ENCODE assay signal across 15 cellular contexts in the genomic region with DNA sequence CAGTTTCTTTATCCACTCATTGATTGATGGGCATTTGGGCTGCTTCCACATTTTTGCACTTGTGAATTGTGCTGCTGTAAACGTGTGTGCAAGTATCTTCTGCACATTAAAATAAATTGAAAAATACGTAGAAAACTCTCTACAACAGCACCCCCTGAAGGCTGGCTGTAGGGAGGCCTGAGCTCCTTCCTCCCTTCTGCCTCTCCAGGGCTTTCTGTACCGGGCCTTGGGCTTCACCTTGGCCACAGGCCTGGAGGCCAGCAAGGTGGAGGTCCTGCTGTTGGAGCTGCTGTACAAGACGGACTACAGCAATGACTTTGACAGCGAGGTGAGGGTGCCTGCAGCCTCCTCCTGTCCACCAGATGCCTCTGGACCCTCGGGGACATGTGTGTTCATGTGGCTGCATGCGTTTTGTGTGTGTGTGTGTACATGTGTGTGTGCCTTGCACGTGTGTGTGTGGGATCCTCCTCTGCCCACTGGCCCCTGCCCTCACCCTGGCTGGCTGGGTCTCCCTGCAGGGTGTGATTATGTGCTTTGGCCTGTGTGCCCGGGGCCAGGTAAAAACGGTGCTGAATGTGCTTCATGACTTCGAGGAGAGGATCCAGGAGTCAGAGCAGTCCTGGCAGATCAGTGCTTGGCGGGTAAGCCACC. TPM values are rescaled to one million over a fixed set of nuclear protein-coding genes. Genes with fewer than 3 reads are reported as not detected.
DNase-seq lines count a peak whose midpoint lies in the region; ATAC-seq and TF ChIP-seq lines count a peak whose summit lies in the region.
"Had no signal": no experiment of that assay in that cellular context is flagged by ENCODE, and none has a peak within 500 bp of the region (broad histone marks: within the 10 kb centered on the region; RNA-seq: fewer than 3 reads in every experiment).

No MANE protein-coding gene starts in this region.

- peaks cover 11% of the 10 kb centered on the region; the same call in 2 of the 3 replicates for H3K9me3 Mint-ChIP-seq in GM23338
- H3K9me3 Mint-ChIP-seq in natural killer cell treated with Interleukin-12 subunit alpha and Interleukin-12 subunit beta and Interleukin-15 and Interleukin-18, amount 100 ng/mL, for 72 hours, result no peaks in the 10 kb centered on the region
- H3K9me3 Mint-ChIP-seq in stimulated activated naive CD8-positive, alpha-beta T cell treated with anti-CD3 and anti-CD28 coated beads, Interleukin-15, amount 100 ng/mL, for 72 hours, result no peaks in the 10 kb centered on the region
- H3K9me3 Mint-ChIP-seq: activated naive CD4-positive, alpha-beta T cell treated with anti-CD3 and anti-CD28 coated beads, Interleukin-2, amount 50 U/mL, for 72 hours; brain had no signal

- BruUV-seq in mammary epithelial cell (replicated peaks; lab: Mats Ljungman, UMichigan), result no TSS peak

- H3K9me2 ChIP-seq in GM23338 (ENCODE audit: insufficient read depth), result no peaks in the 10 kb centered on the region; the same call in none of the 2 replicates

- H4K20me1 ChIP-seq in GM23338 (replicated peaks; ENCODE audit: insufficient read depth) (no peaks in the 10 kb centered on the region), mammary epithelial cell (ENCODE audit: insufficient read depth, low read length) (no peaks in the 10 kb centered on the region)

- H3K4me1 ChIP-seq in GM23338 (ENCODE audit: insufficient read depth) (no peaks in the 10 kb centered on the region), mammary epithelial cell (ENCODE audit: insufficient read depth, low read length) (no peaks in the 10 kb centered on the region)
- H3K4me1 ChIP-seq: prostate gland had no signal

- no peak overlapping the region for H3K9ac ChIP-seq in mammary epithelial cell (ENCODE audit: insufficient read depth, low read length)

- in situ Hi-C loops in mammary epithelial cell (cut with MboI; ENCODE audit: low sequenced_read_pairs in 2 of 2), result no loop called here

- H3K4me2 ChIP-seq in GM23338 (no peak overlapping the region), mammary epithelial cell (ENCODE audit: insufficient read depth, low read depth, low read length) (no peak overlapping the region)

- peaks cover 2% of the 10 kb centered on the region for H3K27me3 Mint-ChIP-seq in GM23338 (ENCODE audit: insufficient read depth, low read depth, poor library complexity)
- H3K27me3 Mint-ChIP-seq in natural killer cell treated with Interleukin-12 subunit alpha and Interleukin-12 subunit beta and Interleukin-15 and Interleukin-18, amount 100 ng/mL, for 72 hours, result peaks cover 17 to 40% of the 10 kb centered on the region in 2 donors
- H3K27me3 Mint-ChIP-seq in stimulated activated naive CD8-positive, alpha-beta T cell treated with anti-CD3 and anti-CD28 coated beads, Interleukin-15, amount 100 ng/mL, for 72 hours, result peaks cover 36% of the 10 kb centered on the region

- CTCF ChIA-PET in mammary epithelial cell (lab: Charles Lee; ENCODE audit: low non-redundant PET), result no interaction called here

- intact Hi-C loops in mammary epithelial cell (cut with micrococcal nuclease), result no loop called here

- DNase-seq in 8988T (peak; percentile 11), GM23338 (ENCODE audit: low spot score) (no peak), mammary epithelial cell (no peak), NCI-H2081 (lab: John Stamatoyannopoulos, UW) (no peak), NOMO-1 (lab: John Stamatoyannopoulos, UW; ENCODE audit: unreplicated experiment in 2 of 2) (no peak)
- DNase-seq in natural killer cell treated with Interleukin-12 subunit alpha and Interleukin-12 subunit beta and Interleukin-15 and Interleukin-18, amount 100 ng/mL, for 72 hours (ENCODE audit: low spot score), result peak; percentile 60
- DNase-seq in stimulated activated naive CD8-positive, alpha-beta T cell treated with anti-CD3 and anti-CD28 coated beads, Interleukin-15, amount 100 ng/mL, for 72 hours, result no peak
- DNase-seq: left ventricle myocardium superior, NCI-H1436, NCI-H226 had no signal

- 64% methylated on average over 11 of the region's 12 CpGs for WGBS in mammary epithelial cell (ENCODE audit: low coverage, missing lambda C conversion rate)

- no peaks in the 10 kb centered on the region for H3F3A ChIP-seq in GM23338 (replicated peaks; ENCODE audit: low read depth)

- H3K36me3 Mint-ChIP-seq in GM23338 (ENCODE audit: low read depth), result no peaks in the 10 kb centered on the region
- no peaks in the 10 kb centered on the region for H3K36me3 Mint-ChIP-seq in natural killer cell treated with Interleukin-12 subunit alpha and Interleukin-12 subunit beta and Interleukin-15 and Interleukin-18, amount 100 ng/mL, for 72 hours
- H3K36me3 Mint-ChIP-seq: activated naive CD4-positive, alpha-beta T cell treated with anti-CD3 and anti-CD28 coated beads, Interleukin-2, amount 50 U/mL, for 72 hours; brain had no signal

- H3K4me1 Mint-ChIP-seq in GM23338, result no peaks in the 10 kb centered on the region
- H3K4me1 Mint-ChIP-seq in natural killer cell treated with Interleukin-12 subunit alpha and Interleukin-12 subunit beta and Interleukin-15 and Interleukin-18, amount 100 ng/mL, for 72 hours (ENCODE audit: low read depth in 2 of 2), result no peaks in the 10 kb centered on the region
- no peaks in the 10 kb centered on the region for H3K4me1 Mint-ChIP-seq in stimulated activated naive CD8-positive, alpha-beta T cell treated with anti-CD3 and anti-CD28 coated beads, Interleukin-15, amount 100 ng/mL, for 72 hours
- H3K4me1 Mint-ChIP-seq: brain had no signal

- ATAC-seq in GM23338 (no peak), GM21526 (IDR thresholded peaks at IDR 0.05; ENCODE audit: low FRiP score, unreplicated experiment) (no peak)
- no peak for ATAC-seq in natural killer cell treated with Interleukin-12 subunit alpha and Interleukin-12 subunit beta and Interleukin-15 and Interleukin-18, amount 100 ng/mL, for 72 hours
- ATAC-seq in stimulated activated naive CD8-positive, alpha-beta T cell treated with anti-CD3 and anti-CD28 coated beads, Interleukin-15, amount 100 ng/mL, for 72 hours, result no peak
- ATAC-seq: activated naive CD4-positive, alpha-beta T cell treated with anti-CD3 and anti-CD28 coated beads, Interleukin-2, amount 50 U/mL, for 72 hours; left ventricle myocardium superior had no signal

- H3K27me3 ChIP-seq in GM23338 (ENCODE audit: insufficient read depth), result no peaks in the 10 kb centered on the region
- H3K27me3 ChIP-seq in mammary epithelial cell (ENCODE audit: insufficient read depth, low read length), result no peaks in the 10 kb centered on the region

- H3K79me2 ChIP-seq in GM23338 (replicated peaks; ENCODE audit: insufficient read depth), result no peaks in the 10 kb centered on the region
- H3K79me2 ChIP-seq in mammary epithelial cell (ENCODE audit: insufficient read depth, low read length), result no peaks in the 10 kb centered on the region

- H3K4me3 ChIP-seq in GM23338, result no peak overlapping the region
- H3K4me3 ChIP-seq in mammary epithelial cell (replicated peaks in 1 of 3; ENCODE audit: insufficient read depth in 1 of 3, low read depth in 2 of 3, low read length in 3 of 3), result no peak overlapping the region
- H3K4me3 ChIP-seq: prostate gland had no signal

- H3K36me3 ChIP-seq in GM23338 (ENCODE audit: insufficient read depth) (no peaks in the 10 kb centered on the region), mammary epithelial cell (ENCODE audit: insufficient read depth, low read length) (no peaks in the 10 kb centered on the region)
- H3K36me3 ChIP-seq: prostate gland had no signal

- H3K27ac Mint-ChIP-seq in GM23338, result no peak overlapping the region
- no peak overlapping the region for H3K27ac Mint-ChIP-seq in natural killer cell treated with Interleukin-12 subunit alpha and Interleukin-12 subunit beta and Interleukin-15 and Interleukin-18, amount 100 ng/mL, for 72 hours
- no peak overlapping the region for H3K27ac Mint-ChIP-seq in stimulated activated naive CD8-positive, alpha-beta T cell treated with anti-CD3 and anti-CD28 coated beads, Interleukin-15, amount 100 ng/mL, for 72 hours
- H3K27ac Mint-ChIP-seq: activated naive CD4-positive, alpha-beta T cell treated with anti-CD3 and anti-CD28 coated beads, Interleukin-2, amount 50 U/mL, for 72 hours; brain had no signal

- H3K4me3 Mint-ChIP-seq in GM23338, result no peak overlapping the region
- no peak overlapping the region for H3K4me3 Mint-ChIP-seq in natural killer cell treated with Interleukin-12 subunit alpha and Interleukin-12 subunit beta and Interleukin-15 and Interleukin-18, amount 100 ng/mL, for 72 hours
- H3K4me3 Mint-ChIP-seq in stimulated activated naive CD8-positive, alpha-beta T cell treated with anti-CD3 and anti-CD28 coated beads, Interleukin-15, amount 100 ng/mL, for 72 hours, result no peak overlapping the region
- H3K4me3 Mint-ChIP-seq: brain had no signal

- H3K9me3 ChIP-seq in mammary epithelial cell (replicated peaks; ENCODE audit: insufficient read depth, low read length), result no peaks in the 10 kb centered on the region
- H3K9me3 ChIP-seq: prostate gland had no signal

- dilution Hi-C loops in mammary epithelial cell (cut with HindIII; ENCODE audit: low sequenced_read_pairs), result no loop called here

- H3K27ac ChIP-seq in GM23338 (ENCODE audit: low read depth) (no peak overlapping the region), mammary epithelial cell (ENCODE audit: insufficient read depth, low read depth, low read length) (no peak overlapping the region)
- H3K27ac ChIP-seq: HL-60, prostate gland had no signal

- H2AFZ ChIP-seq in GM23338 (no peak overlapping the region), mammary epithelial cell (ENCODE audit: low read depth, low read length) (no peak overlapping the region)

- TF ChIP-seq CTCF in GM23338 (conservative IDR thresholded peaks at IDR 0.05; ENCODE audit: low read depth in 2 of 2) (peak; percentile 17 to 18; a peak in 1 of 4 replicates), mammary epithelial cell (conservative IDR thresholded peaks at IDR 0.05 in 1 of 2, IDR thresholded peaks at IDR 0.05 in 1 of 2; ENCODE audit: extremely low read depth in 1 of 2, insufficient read depth in 1 of 2, low read depth in 1 of 2, low read length in 2 of 2) (peak; percentile 12 to 21)

RNA-seq across cellular contexts. Expression of a gene that starts 29.2 kb away (rescaled TPM):
- total RNA-seq in GM23338 (2014; rRNA removed; shearing (Covaris generic)), result not detected in 2 replicates
- polyA plus RNA-seq in GM23338 (2016; fragmentation: Nextera tagmentation; extraction: Ambion mirVana) (not detected in 2 replicates), mammary epithelial cell (0.10 TPM)
- under 1 TPM in 1 of 2 donors, not detected in 1; 0.50 TPM for total RNA-seq in mammary epithelial cell
- polyA minus RNA-seq in mammary epithelial cell, result not detected
- total RNA-seq in natural killer cell treated with Interleukin-12 subunit alpha and Interleukin-12 subunit beta and Interleukin-15 and Interleukin-18, amount 100 ng/mL, for 72 hours, result not detected
- total RNA-seq: activated naive CD4-positive, alpha-beta T cell treated with anti-CD3 and anti-CD28 coated beads, Interleukin-2, amount 50 U/mL, for 72 hours; left ventricle myocardium superior had no signal

RNA-seq across cellular contexts. Expression of a gene that starts 47.0 kb away (rescaled TPM):
- 49.2 and 54.8 TPM in 2 replicates for total RNA-seq in GM23338 (2014; rRNA removed; shearing (Covaris generic))
- polyA plus RNA-seq in GM23338 (2016; fragmentation: Nextera tagmentation; extraction: Ambion mirVana) (42.9 and 49.4 TPM in 2 replicates), mammary epithelial cell (38.6 TPM)
- 10 to 100 TPM in 1 of 2 donors, under 1 TPM in 1; 0.67 to 43.5 TPM for total RNA-seq in mammary epithelial cell
- 67.1 TPM for polyA minus RNA-seq in mammary epithelial cell
- total RNA-seq in natural killer cell treated with Interleukin-12 subunit alpha and Interleukin-12 subunit beta and Interleukin-15 and Interleukin-18, amount 100 ng/mL, for 72 hours, result 10 to 100 TPM; 35.6 to 76.6 TPM

RNA-seq across cellular contexts. Expression of a gene that starts 47.3 kb away (rescaled TPM):
- not detected in 2 replicates for total RNA-seq in GM23338 (2014; rRNA removed; shearing (Covaris generic))
- polyA plus RNA-seq in GM23338 (2016; fragmentation: Nextera tagmentation; extraction: Ambion mirVana) (not detected in 2 replicates), mammary epithelial cell (0.03 TPM)
- under 1 TPM; 0.17 to 0.61 TPM for total RNA-seq in mammary epithelial cell
- polyA minus RNA-seq in mammary epithelial cell, result not detected
- not detected for total RNA-seq in natural killer cell treated with Interleukin-12 subunit alpha and Interleukin-12 subunit beta and Interleukin-15 and Interleukin-18, amount 100 ng/mL, for 72 hours
- total RNA-seq: activated naive CD4-positive, alpha-beta T cell treated with anti-CD3 and anti-CD28 coated beads, Interleukin-2, amount 50 U/mL, for 72 hours; left ventricle myocardium superior had no signal

Comparison
In these comparisons a context has a peak if more than half of its experiments do, and no peak if none do; other contexts are left out.
1. DNase-seq: peak in 8988T (single experiment) and natural killer cell treated with Interleukin-12 subunit alpha and Interleukin-12 subunit beta and Interleukin-15 and Interleukin-18, amount 100 ng/mL, for 72 hours (single experiment); none in GM23338 (single experiment), mammary epithelial cell (single experiment), NCI-H2081 (0 of 2), stimulated activated naive CD8-positive, alpha-beta T cell treated with anti-CD3 and anti-CD28 coated beads, Interleukin-15, amount 100 ng/mL, for 72 hours (0 of 2) and NOMO-1 (0 of 2).